Comparison of ENCODE assay signal across 1 cellular context in genomic region chr3:42749753-42750231, GRCh38.
TF ChIP-seq lines count a peak whose summit lies in the region.

No MANE protein-coding gene starts in this region.

TF ChIP-seq in K562, 482 proteins besides CTCF, POLR2A, EP300 and RAD21 (continued from another document):
- TF ChIP-seq BRF2 (IDR thresholded peaks at IDR 0.05; ENCODE audit: borderline replicate concordance, insufficient read depth, insufficient read length): no peak
- no peak for TF ChIP-seq ZNF583 (CRISPR knock-in tag; IDR thresholded peaks at IDR 0.05)
- TF ChIP-seq CHD2 (IDR thresholded peaks at IDR 0.05; ENCODE audit: low read depth, low read length): no peak
- TF ChIP-seq GMEB1 (CRISPR knock-in tag; IDR thresholded peaks at IDR 0.05): no peak
- TF ChIP-seq ZNF133 (CRISPR knock-in tag; IDR thresholded peaks at IDR 0.05): no peak
- peak; percentile 71; the same call in 1 of the 2 replicates for TF ChIP-seq STAG1 (CRISPR knock-in tag; IDR thresholded peaks at IDR 0.05; ENCODE audit: borderline replicate concordance)
- TF ChIP-seq GATA2 (CRISPR knock-in tag; IDR thresholded peaks at IDR 0.05): no peak
- TF ChIP-seq RFX1 (IDR thresholded peaks at IDR 0.05): no peak
- TF ChIP-seq PPARD (CRISPR knock-in tag; IDR thresholded peaks at IDR 0.05): no peak
- TF ChIP-seq GTF2A2 (tag; IDR thresholded peaks at IDR 0.05): no peak
- TF ChIP-seq MEF2D (tag; conservative IDR thresholded peaks at IDR 0.05; ENCODE audit: low read depth): no peak
- TF ChIP-seq FOXO4 (CRISPR knock-in tag; IDR thresholded peaks at IDR 0.05): no peak
- TF ChIP-seq SRSF7 (optimal IDR thresholded peaks at IDR 0.05; ENCODE audit: low read depth, low read length): no peak
- no peak for TF ChIP-seq JUN (IDR thresholded peaks at IDR 0.05; ENCODE audit: borderline replicate concordance, low read depth, low read length)
- no peak for TF ChIP-seq JUN (CRISPR knock-in tag; IDR thresholded peaks at IDR 0.05; ENCODE audit: borderline replicate concordance)
- no peak for TF ChIP-seq ZBTB8A (IDR thresholded peaks at IDR 0.05; ENCODE audit: partially characterized antibody)
- TF ChIP-seq ELK1 (CRISPR knock-in tag; IDR thresholded peaks at IDR 0.05): no peak
- no peak for TF ChIP-seq FOXA3 (CRISPR knock-in tag; conservative IDR thresholded peaks at IDR 0.05 in 1 of 2, IDR thresholded peaks at IDR 0.05 in 1 of 2)
- no peak for TF ChIP-seq ZNF12 (CRISPR knock-in tag; IDR thresholded peaks at IDR 0.05)
- no peak for TF ChIP-seq MIER1 (IDR thresholded peaks at IDR 0.05; ENCODE audit: low read depth)
- TF ChIP-seq CBFA2T3 (IDR thresholded peaks at IDR 0.05): no peak
- 0 out of 2 replicates have a peak, but pooled peaks have one; percentile 2 for TF ChIP-seq GABPB1 (CRISPR knock-in tag; IDR thresholded peaks at IDR 0.05)
- TF ChIP-seq FIP1L1 (IDR thresholded peaks at IDR 0.05; ENCODE audit: low read depth, low read length, poor library complexity, severe bottlenecking): no peak
- no peak for TF ChIP-seq TRIM28 (IDR thresholded peaks at IDR 0.05)
- TF ChIP-seq SETDB1 (IDR thresholded peaks at IDR 0.05; ENCODE audit: low read length): no peak
